In the genomic region with DNA sequence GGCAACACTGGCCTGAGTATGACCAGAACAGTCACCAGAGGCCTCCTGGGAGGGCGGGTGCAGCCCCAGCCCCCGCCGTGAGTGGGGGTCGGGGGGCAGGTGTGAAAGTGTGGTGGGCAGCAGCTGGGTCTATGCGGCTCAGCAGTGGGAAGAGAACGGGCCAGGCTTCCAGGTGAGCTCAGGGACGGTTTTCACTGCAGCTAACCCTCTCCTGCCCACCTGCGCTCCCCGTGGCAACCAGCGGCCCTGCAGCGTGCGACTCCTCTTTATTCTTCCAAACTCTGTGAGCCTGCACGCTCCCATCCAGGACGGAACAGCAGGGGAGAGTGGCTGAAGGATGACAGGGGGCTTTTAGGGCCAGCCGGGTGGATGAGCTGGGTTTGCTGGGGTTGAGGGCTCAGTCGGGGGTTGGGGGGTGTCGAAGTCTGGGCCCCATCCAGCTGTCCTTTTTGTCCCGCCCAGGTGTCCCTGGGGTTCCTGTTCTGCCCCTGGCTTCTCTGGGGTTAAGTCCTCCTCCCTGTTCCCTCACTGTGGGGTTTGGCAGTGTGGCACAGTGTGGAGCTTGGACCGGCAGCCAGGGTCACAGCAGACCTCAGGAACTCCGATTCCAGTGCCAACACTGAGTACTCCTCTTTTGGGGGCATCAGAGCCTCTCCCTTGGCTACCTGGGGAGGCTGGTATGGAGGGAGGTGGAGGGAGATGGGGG, we compare ENCODE assay signal across 9 cellular contexts. TPM values are rescaled to one million over a fixed set of nuclear protein-coding genes. Genes with fewer than 3 reads are reported as not detected.
DNase-seq lines count a peak whose midpoint lies in the region; ATAC-seq, FAIRE-seq and TF ChIP-seq lines count a peak whose summit lies in the region.
"Had no signal": no experiment of that assay in that cellular context is flagged by ENCODE, and none has a peak within 500 bp of the region (broad histone marks: within the 10 kb centered on the region; RNA-seq: fewer than 3 reads in every experiment).

No MANE protein-coding gene starts in this region.

- TF ChIP-seq POLR2A in H54 (IDR thresholded peaks at IDR 0.05; ENCODE audit: low read depth, low read length) = no peak

- no peak overlapping the region for H3K27ac ChIP-seq in hepatocyte

- TF ChIP-seq CTCF in hepatocyte (IDR thresholded peaks at IDR 0.05; ENCODE audit: poor library complexity) = peak; percentile 42

- H3K27me3 ChIP-seq in hepatocyte = no peaks in the 10 kb centered on the region

- DNase-seq in stimulated activated naive CD4-positive, alpha-beta T cell (lab: John Stamatoyannopoulos, UW) = peak in 5 of 6 experiments; percentile 7 to 49 (median 22)
- DNase-seq in stimulated activated naive CD4-positive, alpha-beta T cell treated with Interleukin-2 at 50 U/mL for 16 hours (lab: John Stamatoyannopoulos, UW) = no peak
- DNase-seq in SK-N-DZ (ENCODE audit: low spot score) (peak; percentile 66), hepatocyte (ENCODE audit: low spot score) (peak; percentile 74), epidermal melanocyte (ENCODE audit: insufficient read length, low spot score) (no peak), H54 (ENCODE audit: insufficient read length, low spot score) (no peak)

- no peak overlapping the region for H2AFZ ChIP-seq in hepatocyte

- WGBS in hepatocyte (ENCODE audit: low lambda C conversion rate, missing lambda C conversion rate) = 18% methylated on average over 18 of the region's 20 CpGs

- no peak overlapping the region for H3K4me3 ChIP-seq in hepatocyte

- ATAC-seq in GM19351 (IDR thresholded peaks at IDR 0.05; ENCODE audit: unreplicated experiment) = no peak
- ATAC-seq in GM18858 (IDR thresholded peaks at IDR 0.05; ENCODE audit: unreplicated experiment) = no peak

- no peaks in the 10 kb centered on the region for H3K36me3 ChIP-seq in hepatocyte (replicated peaks; ENCODE audit: insufficient read depth, low read depth)

- H3K9me2 ChIP-seq in hepatocyte (replicated peaks; ENCODE audit: insufficient read depth) = no peaks in the 10 kb centered on the region

- H3K79me2 ChIP-seq in hepatocyte = no peaks in the 10 kb centered on the region

- no peaks in the 10 kb centered on the region for H3K9me3 ChIP-seq in hepatocyte (ENCODE audit: low read depth)

- no peak overlapping the region for H3K4me2 ChIP-seq in hepatocyte

- H4K20me1 ChIP-seq in hepatocyte (ENCODE audit: insufficient read depth, poor library complexity, severe bottlenecking) = no peaks in the 10 kb centered on the region

- no peak for FAIRE-seq in H54 (lab: Jason Lieb, UNC)

- peaks cover 13% of the 10 kb centered on the region for H3K4me1 ChIP-seq in hepatocyte (ENCODE audit: insufficient read depth)

RNA-seq across cellular contexts. Expression of gene BIRC7, which starts 0.9 kb away (rescaled TPM):
- polyA plus RNA-seq in SK-N-DZ (2014; cell fraction: cytosol; rRNA removed) = 0.28 TPM in 1 of 2 replicates, not detected in the other
- polyA plus RNA-seq in SK-N-DZ (2014; cell fraction: nucleus; rRNA removed) = 1.8 and 2.2 TPM in 2 replicates
- total RNA-seq in hepatocyte = 0.43 TPM in 1 of 2 replicates, not detected in the other
- 2.0 and 2.1 TPM in 2 replicates for polyA plus RNA-seq in hepatocyte
- total RNA-seq: pulmonary artery endothelial cell had no signal

RNA-seq across cellular contexts. Expression of gene YTHDF1, which starts 18.9 kb away (rescaled TPM):
- 41.9 and 44.5 TPM in 2 replicates for polyA plus RNA-seq in SK-N-DZ (2014; cell fraction: cytosol; rRNA removed)
- polyA plus RNA-seq in SK-N-DZ (2014; cell fraction: nucleus; rRNA removed) = 34.4 and 56.3 TPM in 2 replicates
- 35.9 and 36.0 TPM in 2 replicates for total RNA-seq in hepatocyte
- 51.2 and 57.4 TPM in 2 replicates for polyA plus RNA-seq in hepatocyte

RNA-seq across cellular contexts. Expression of gene NKAIN4, which starts 19.4 kb away (rescaled TPM):
- polyA plus RNA-seq in SK-N-DZ (2014; cell fraction: cytosol; rRNA removed) = 0.70 and 0.74 TPM in 2 replicates
- polyA plus RNA-seq in SK-N-DZ (2014; cell fraction: nucleus; rRNA removed) = 1.7 TPM in 1 of 2 replicates, not detected in the other
- 13.5 and 23.0 TPM in 2 replicates for total RNA-seq in hepatocyte
- polyA plus RNA-seq in hepatocyte = 21.0 and 22.9 TPM in 2 replicates
- total RNA-seq: pulmonary artery endothelial cell had no signal

RNA-seq across cellular contexts. Expression of gene ARFGAP1, which starts 37.8 kb away (rescaled TPM):
- 74.7 and 81.6 TPM in 2 replicates for polyA plus RNA-seq in SK-N-DZ (2014; cell fraction: cytosol; rRNA removed)
- polyA plus RNA-seq in SK-N-DZ (2014; cell fraction: nucleus; rRNA removed) = 550 and 600 TPM in 2 replicates
- total RNA-seq in hepatocyte = 54.9 and 78.2 TPM in 2 replicates
- 99.0 and 134 TPM in 2 replicates for polyA plus RNA-seq in hepatocyte

RNA-seq across cellular contexts. Expression of gene COL20A1, which starts 58.1 kb away (rescaled TPM):
- polyA plus RNA-seq in SK-N-DZ (2014; cell fraction: cytosol; rRNA removed) = not detected in 2 replicates
- polyA plus RNA-seq in SK-N-DZ (2014; cell fraction: nucleus; rRNA removed) = 0.19 and 0.37 TPM in 2 replicates
- not detected in 2 replicates for total RNA-seq in hepatocyte
- polyA plus RNA-seq in hepatocyte = not detected in 2 replicates
- total RNA-seq: pulmonary artery endothelial cell had no signal

Comparison
In these comparisons a context has a peak if more than half of its experiments do, and no peak if none do; other contexts are left out.
1. DNase-seq: peak in stimulated activated naive CD4-positive, alpha-beta T cell (5 of 6), SK-N-DZ (single experiment) and hepatocyte (single experiment); none in stimulated activated naive CD4-positive, alpha-beta T cell treated with Interleukin-2 at 50 U/mL for 16 hours (single experiment), epidermal melanocyte (single experiment) and H54 (single experiment).